Comparison of ENCODE assay signal across 5 cellular contexts in genomic region chr17:44131372-44131771, GRCh38. TPM values are rescaled to one million over a fixed set of nuclear protein-coding genes. Genes with fewer than 3 reads are reported as not detected.
"Had no signal": no experiment of that assay in that cellular context is flagged by ENCODE, and none has a peak within 500 bp of the region (broad histone marks: within the 10 kb centered on the region; RNA-seq: fewer than 3 reads in every experiment).

No MANE protein-coding gene starts in this region.

RNA-seq across cellular contexts. Expression of gene ASB16, which starts 39.1 kb away (rescaled TPM):
- total RNA-seq: subcutaneous adipose tissue, suprapubic skin, temporal lobe, upper lobe of right lung, vagina had no signal
